Comparison of ENCODE assay signal across 18 cellular contexts in the genomic region with DNA sequence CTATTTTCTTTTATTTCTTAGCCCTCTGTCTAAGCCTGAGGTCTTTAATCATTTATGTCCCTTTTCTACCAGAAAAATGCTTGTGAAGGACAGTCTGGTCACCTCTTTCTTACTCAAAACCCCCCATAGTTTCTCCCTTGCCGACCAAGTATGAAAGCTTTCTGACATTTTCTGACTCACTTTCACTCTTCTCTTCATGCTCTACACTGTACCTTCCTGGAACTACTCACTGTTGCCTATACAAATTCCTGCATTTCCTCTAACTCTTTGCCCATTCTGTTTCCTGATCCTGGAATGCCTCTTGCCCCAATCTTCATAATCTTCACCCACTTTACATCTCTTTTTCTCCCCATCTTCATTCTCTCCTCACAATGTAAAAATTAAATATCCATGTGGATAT.
A peak's percentile ranks its signal among the peaks of the same experiment; 100 is the strongest.
DNase-seq lines count a peak whose midpoint lies in the region; ATAC-seq, FAIRE-seq and TF ChIP-seq lines count a peak whose summit lies in the region.
"Had no signal": no experiment of that assay in that cellular context is flagged by ENCODE, and none has a peak within 500 bp of the region (broad histone marks: within the 10 kb centered on the region; RNA-seq: fewer than 3 reads in every experiment).

No MANE protein-coding gene starts in this region.

- in situ Hi-C loops in IMR-90 (cut with MboI; ENCODE audit: low sequenced_read_pairs): no loop called here

- H3K4me1 ChIP-seq in ACC112 (ENCODE audit: control insufficient read depth, insufficient read depth, low read length, unreplicated experiment) (peaks cover 20% of the 10 kb centered on the region), IMR-90 (ENCODE audit: control insufficient read depth, insufficient read depth, low read length) (peaks cover 2% of the 10 kb centered on the region), body of pancreas (no peaks in the 10 kb centered on the region), ascending aorta (no peaks in the 10 kb centered on the region), aorta (ENCODE audit: control insufficient read depth in 1 of 2, insufficient read depth in 2 of 2, low read length in 2 of 2) (no peaks in the 10 kb centered on the region)

- H2BK20ac ChIP-seq in IMR-90 (ENCODE audit: low read depth, low read length): peak overlapping the region; percentile 90

- TF ChIP-seq POLR2A in IMR-90 (IDR thresholded peaks at IDR 0.05; ENCODE audit: low read depth, low read length) (no peak), body of pancreas (IDR thresholded peaks at IDR 0.05) (no peak)

- peak overlapping the region; percentile 58; the same call in 1 of the 2 replicates for H2AK5ac ChIP-seq in IMR-90 (ENCODE audit: low read depth, low read length)

- ATAC-seq in IMR-90 (ENCODE audit: low read depth) (0 out of 2 replicates have a peak, but pooled peaks have one; percentile 21), body of pancreas (no peak), left colon (no peak), aorta (ENCODE audit: low FRiP score) (no peak)
- ATAC-seq: Panc1 had no signal

- peak overlapping the region; percentile 73 for H2BK120ac ChIP-seq in IMR-90 (ENCODE audit: low read depth, low read length)

- CTCF ChIA-PET in IMR-90 (lab: Yijun Ruan, JAX): interaction anchor here (0.5 to 1.1 kb wide), 8 partner anchors 13 to 713 kb away, joined by 3 to 6 read pairs (median 3); no protein-coding TSS in a partner anchor

- no peak overlapping the region for H2AK9ac ChIP-seq in IMR-90 (replicated peaks; ENCODE audit: low read depth, low read length, poor library complexity)

- H3K27me3 ChIP-seq in ACC112 (ENCODE audit: insufficient read depth, low read length) (no peaks in the 10 kb centered on the region), IMR-90 (ENCODE audit: control insufficient read depth, insufficient read depth, low read length) (no peaks in the 10 kb centered on the region), bronchial epithelial cell (ENCODE audit: control insufficient read depth, insufficient read depth, low read length) (no peaks in the 10 kb centered on the region), body of pancreas (no peaks in the 10 kb centered on the region), ascending aorta (no peaks in the 10 kb centered on the region), aorta (ENCODE audit: control insufficient read depth in 1 of 2, insufficient read depth in 2 of 2, low read length in 1 of 2) (no peaks in the 10 kb centered on the region)

- H3K9ac ChIP-seq in IMR-90 (ENCODE audit: low read depth, low read length): no peak overlapping the region

- no peak overlapping the region for H3K23ac ChIP-seq in IMR-90 (ENCODE audit: low read depth, low read length)

- no peak overlapping the region for H4K91ac ChIP-seq in IMR-90 (ENCODE audit: insufficient read depth, low read depth, low read length)

- H3K79me2 ChIP-seq in ACC112 (ENCODE audit: control insufficient read depth, insufficient read depth, low read length, unreplicated experiment): no peaks in the 10 kb centered on the region

- TF ChIP-seq CTCF in IMR-90 (conservative IDR thresholded peaks at IDR 0.05; ENCODE audit: low read depth, low read length): no peak
- no peak for TF ChIP-seq CTCF in bronchial epithelial cell (IDR thresholded peaks at IDR 0.05; ENCODE audit: insufficient read depth, low read length, severe bottlenecking)
- no peak for TF ChIP-seq CTCF in body of pancreas (IDR thresholded peaks at IDR 0.05)
- no peak for TF ChIP-seq CTCF in ascending aorta (IDR thresholded peaks at IDR 0.05)

- POLR2A ChIA-PET in IMR-90 (lab: Charles Lee; ENCODE audit: unreplicated experiment): no interaction called here

- no TSS peak for BruUV-seq in IMR-90 (replicated peaks; lab: Mats Ljungman, UMichigan)

- H4K5ac ChIP-seq in IMR-90 (ENCODE audit: low read depth, low read length): peak overlapping the region; percentile 46; the same call in 1 of the 2 replicates

- 33% methylated on average over 1 of the region's 1 CpG; no CpG with 5 or more reads in 1 of the 2 experiments for WGBS in IMR-90 (ENCODE audit: extremely low coverage in 2 of 2, insufficient read length in 1 of 2), 2 experiments
- WGBS in body of pancreas, 2 donors: 53 to 67% methylated on average over 1 of the region's 1 CpG
- WGBS in aorta, 2 donors: 62 to 64% methylated on average over 1 of the region's 1 CpG

- H3K9me3 ChIP-seq in IMR-90 (ENCODE audit: control insufficient read depth, insufficient read depth, low read length): peaks cover 10% of the 10 kb centered on the region
- H3K9me3 ChIP-seq in body of pancreas: peaks cover 0 to 6% (median 0%) of the 10 kb centered on the region in 3 donors
- H3K9me3 ChIP-seq in ascending aorta: peaks cover 4 to 13% of the 10 kb centered on the region in 2 donors
- H3K9me3 ChIP-seq in aorta (ENCODE audit: control insufficient read depth, low read length): peaks cover 4% of the 10 kb centered on the region

- H2AFZ ChIP-seq in ACC112 (ENCODE audit: low read length, unreplicated experiment) (no peak overlapping the region), IMR-90 (replicated peaks; ENCODE audit: low read length, poor library complexity) (no peak overlapping the region)

- H3K4me2 ChIP-seq in IMR-90 (ENCODE audit: low read depth, low read length): peak overlapping the region; percentile 20; the same call in 1 of the 2 replicates

- peak overlapping the region; percentile 71 for H2BK5ac ChIP-seq in IMR-90 (ENCODE audit: low read depth, low read length, poor library complexity, severe bottlenecking)

- 0 out of 2 replicates have a peak, but pooled peaks cover 2% of the 10 kb centered on the region for H3K9me1 ChIP-seq in IMR-90 (ENCODE audit: insufficient read depth, low read length)

- H3K36me3 ChIP-seq in ACC112 (ENCODE audit: insufficient read depth, low read length): no peaks in the 10 kb centered on the region
- H3K36me3 ChIP-seq in IMR-90 (ENCODE audit: control insufficient read depth, insufficient read depth, low read length): no peaks in the 10 kb centered on the region
- no peaks in the 10 kb centered on the region for H3K36me3 ChIP-seq in bronchial epithelial cell (ENCODE audit: control insufficient read depth, insufficient read depth, low read length)
- H3K36me3 ChIP-seq in body of pancreas (replicated peaks in 1 of 2; ENCODE audit: insufficient read depth in 1 of 2, low read depth in 2 of 2): no peaks in the 10 kb centered on the region
- no peaks in the 10 kb centered on the region for H3K36me3 ChIP-seq in ascending aorta
- no peaks in the 10 kb centered on the region for H3K36me3 ChIP-seq in aorta (ENCODE audit: control insufficient read depth in 1 of 2, insufficient read depth in 2 of 2, low read length in 1 of 2)

- no peaks in the 10 kb centered on the region for H3K79me1 ChIP-seq in IMR-90 (ENCODE audit: low read depth in 1 of 2, low read length in 2 of 2)

- peak overlapping the region; percentile 89 for H3K27ac ChIP-seq in ACC112 (ENCODE audit: low read depth, low read length)
- H3K27ac ChIP-seq in IMR-90 (ENCODE audit: insufficient read depth, low read length): no peak overlapping the region
- H3K27ac ChIP-seq in body of pancreas: no peak overlapping the region
- no peak overlapping the region for H3K27ac ChIP-seq in ascending aorta
- no peak overlapping the region for H3K27ac ChIP-seq in aorta (ENCODE audit: low read depth in 1 of 2, low read length in 2 of 2)

- intact Hi-C loops in IMR-90 (cut with micrococcal nuclease) (loop anchor here (5.0 kb wide), 1 partner anchor 1296 kb away; no protein-coding TSS in a partner anchor), body of pancreas (cut with DNase I) (no loop called here), left colon (cut with DNase I, micrococcal nuclease) (no loop called here), ascending aorta (cut with DNase I) (no loop called here), aorta (cut with DNase I) (no loop called here)

- no peaks in the 10 kb centered on the region for H4K20me1 ChIP-seq in IMR-90 (ENCODE audit: insufficient read depth, low read length)

- peak overlapping the region; percentile 34; the same call in 1 of the 2 replicates for H3K4ac ChIP-seq in IMR-90 (ENCODE audit: low read depth, low read length)

- no peak overlapping the region for H3K4me3 ChIP-seq in ACC112 (ENCODE audit: low read depth, low read length)
- H3K4me3 ChIP-seq in IMR-90 (ENCODE audit: insufficient read depth, low read depth, low read length): no peak overlapping the region
- no peak overlapping the region for H3K4me3 ChIP-seq in bronchial epithelial cell (ENCODE audit: low read depth, low read length)
- no peak overlapping the region for H3K4me3 ChIP-seq in body of pancreas
- H3K4me3 ChIP-seq in ascending aorta: no peak overlapping the region
- no peak overlapping the region for H3K4me3 ChIP-seq in aorta (ENCODE audit: low read length in 2 of 2)
- H3K4me3 ChIP-seq: GM12878 had no signal

- H3K18ac ChIP-seq in IMR-90 (ENCODE audit: low read depth, low read length): no peak overlapping the region; the same call in 1 of the 2 replicates

- dilution Hi-C loops in IMR-90 (cut with HindIII; ENCODE audit: low sequenced_read_pairs, unreplicated experiment): no loop called here

- peak overlapping the region in 1 of 2 experiments; percentile 35; a peak in 2 of 4 replicates for H4K8ac ChIP-seq in IMR-90 (ENCODE audit: low read depth in 2 of 2, low read length in 2 of 2)

- no peak for TF ChIP-seq RAD21 in IMR-90 (IDR thresholded peaks at IDR 0.05; ENCODE audit: low read length)

- no peak overlapping the region for H3K56ac ChIP-seq in IMR-90 (ENCODE audit: extremely low read depth, insufficient read depth, low read length)

- H3K14ac ChIP-seq in IMR-90 (replicated peaks; ENCODE audit: low read depth, low read length): no peak overlapping the region

- no peak for FAIRE-seq in bronchial epithelial cell (lab: Jason Lieb, UNC)
- FAIRE-seq: GM12878, GM19239, HTR-8/SVneo had no signal

- peak; percentile 43 for DNase-seq in IMR-90
- peak; percentile 58 for DNase-seq in bronchial epithelial cell (ENCODE audit: low read depth)
- peak; percentile 56 for DNase-seq in kidney tubule cell (ENCODE audit: low spot score)
- no peak for DNase-seq in body of pancreas
- no peak for DNase-seq in left colon
- DNase-seq in ascending aorta (ENCODE audit: low spot score in 2 of 2): no peak
- no peak for DNase-seq in aorta
- DNase-seq: 8988T, C1 segment of cervical spinal cord, NCI-H1105, NCI-H1694 treated with DMSO at 0.1 percent for 48 hours, NCI-H748 treated with DMSO at 0.1 percent for 48 hours, SHP77 had no signal

- peak overlapping the region; percentile 60; the same call in 1 of the 3 replicates for H2BK15ac ChIP-seq in IMR-90 (ENCODE audit: low read depth, low read length)

TF ChIP-seq in IMR-90, 13 proteins besides CTCF, POLR2A, EP300 and RAD21:
- TF ChIP-seq MAZ (IDR thresholded peaks at IDR 0.05; ENCODE audit: borderline replicate concordance, low read depth, low read length): no peak

Comparison
In these comparisons a context has a peak if more than half of its experiments do, and no peak if none do; other contexts are left out.
1. DNase-seq: peak in IMR-90 (single experiment), bronchial epithelial cell (single experiment) and kidney tubule cell (single experiment); none in body of pancreas (0 of 4), left colon (0 of 2), ascending aorta (0 of 2) and aorta (0 of 2).